ENCODE assay signal across 1 cellular context in the genomic region with DNA sequence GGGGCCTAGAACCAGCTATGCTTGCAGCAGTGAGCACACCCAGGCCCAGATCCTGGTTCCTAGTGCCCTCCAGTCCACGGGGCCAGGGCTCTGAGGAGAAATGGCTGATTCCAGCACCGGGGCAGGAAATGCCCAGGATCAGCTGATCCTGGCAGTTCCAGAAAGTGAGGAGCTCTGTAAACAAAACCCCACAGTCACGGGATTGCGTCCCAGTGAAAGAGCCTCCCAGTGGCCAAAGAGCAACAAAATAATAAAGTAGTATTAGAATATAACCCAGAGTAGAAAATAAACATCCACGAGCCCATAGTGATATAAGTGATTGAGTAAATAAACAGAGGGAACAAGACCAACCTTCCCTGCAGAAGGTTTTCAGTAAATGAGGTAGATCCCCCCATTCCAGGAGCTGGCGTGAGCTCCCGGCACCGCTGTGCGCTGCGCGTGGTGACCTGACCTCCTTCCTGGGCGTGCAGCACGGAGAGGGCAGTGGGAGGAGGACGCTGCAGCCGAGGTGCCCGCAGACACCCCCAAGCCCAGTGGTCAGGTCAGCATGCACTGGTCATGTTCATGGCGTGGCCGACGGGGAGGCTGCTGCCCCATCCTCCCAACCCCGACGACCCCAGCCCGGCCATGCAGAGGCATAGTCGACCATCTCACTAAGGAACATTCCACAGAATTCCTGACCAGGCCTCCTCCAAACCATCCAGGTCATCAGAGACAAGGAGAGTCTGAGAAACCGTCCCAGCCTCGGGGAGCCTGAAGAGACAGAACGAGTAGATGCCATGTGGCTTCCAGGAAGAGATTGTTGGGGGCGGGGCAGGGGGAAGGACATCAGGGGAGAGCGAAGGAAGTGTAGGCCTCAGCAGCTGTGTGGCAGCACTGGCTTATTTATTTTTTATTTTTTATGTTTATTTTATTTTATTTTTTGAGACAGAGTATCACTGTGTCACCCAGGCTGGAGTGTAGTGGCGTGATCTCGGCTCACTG.
TF ChIP-seq lines count a peak whose summit lies in the region.

No MANE protein-coding gene starts in this region.

TF ChIP-seq in neural cell, 6 proteins besides CTCF, POLR2A, EP300 and RAD21 (continued from another document):
- TF ChIP-seq, protein P1, sequence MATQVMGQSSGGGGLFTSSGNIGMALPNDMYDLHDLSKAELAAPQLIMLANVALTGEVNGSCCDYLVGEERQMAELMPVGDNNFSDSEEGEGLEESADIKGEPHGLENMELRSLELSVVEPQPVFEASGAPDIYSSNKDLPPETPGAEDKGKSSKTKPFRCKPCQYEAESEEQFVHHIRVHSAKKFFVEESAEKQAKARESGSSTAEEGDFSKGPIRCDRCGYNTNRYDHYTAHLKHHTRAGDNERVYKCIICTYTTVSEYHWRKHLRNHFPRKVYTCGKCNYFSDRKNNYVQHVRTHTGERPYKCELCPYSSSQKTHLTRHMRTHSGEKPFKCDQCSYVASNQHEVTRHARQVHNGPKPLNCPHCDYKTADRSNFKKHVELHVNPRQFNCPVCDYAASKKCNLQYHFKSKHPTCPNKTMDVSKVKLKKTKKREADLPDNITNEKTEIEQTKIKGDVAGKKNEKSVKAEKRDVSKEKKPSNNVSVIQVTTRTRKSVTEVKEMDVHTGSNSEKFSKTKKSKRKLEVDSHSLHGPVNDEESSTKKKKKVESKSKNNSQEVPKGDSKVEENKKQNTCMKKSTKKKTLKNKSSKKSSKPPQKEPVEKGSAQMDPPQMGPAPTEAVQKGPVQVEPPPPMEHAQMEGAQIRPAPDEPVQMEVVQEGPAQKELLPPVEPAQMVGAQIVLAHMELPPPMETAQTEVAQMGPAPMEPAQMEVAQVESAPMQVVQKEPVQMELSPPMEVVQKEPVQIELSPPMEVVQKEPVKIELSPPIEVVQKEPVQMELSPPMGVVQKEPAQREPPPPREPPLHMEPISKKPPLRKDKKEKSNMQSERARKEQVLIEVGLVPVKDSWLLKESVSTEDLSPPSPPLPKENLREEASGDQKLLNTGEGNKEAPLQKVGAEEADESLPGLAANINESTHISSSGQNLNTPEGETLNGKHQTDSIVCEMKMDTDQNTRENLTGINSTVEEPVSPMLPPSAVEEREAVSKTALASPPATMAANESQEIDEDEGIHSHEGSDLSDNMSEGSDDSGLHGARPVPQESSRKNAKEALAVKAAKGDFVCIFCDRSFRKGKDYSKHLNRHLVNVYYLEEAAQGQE (IDR thresholded peaks at IDR 0.05; ENCODE audit: borderline replicate concordance) = no peak
TF ChIP-seq in neural cell: peak in this region for 0.
